In genomic region chr13:50610238-50610637, GRCh38 we compare ENCODE assay signal across 22 cellular contexts.
"Had no signal": no experiment of that assay in that cellular context is flagged by ENCODE, and none has a peak within 500 bp of the region (broad histone marks: within the 10 kb centered on the region; RNA-seq: fewer than 3 reads in every experiment).

No MANE protein-coding gene starts in this region.

- H3K4me2 ChIP-seq: hepatocyte had no signal

- FAIRE-seq: colon, endothelial cell of umbilical vein, frontal cortex, islet of Langerhans, keratinocyte had no signal

- H2AFZ ChIP-seq: hepatocyte had no signal

- H3K9me3 ChIP-seq: esophagus muscularis mucosa, gastroesophageal sphincter, heart left ventricle, left lung, lower lobe of right lung had no signal

- H3K36me3 ChIP-seq: esophagus muscularis mucosa, gastroesophageal sphincter, heart left ventricle, left lung, lower lobe of right lung had no signal

- H3K27ac ChIP-seq: coronary artery, esophagus muscularis mucosa, foreskin keratinocyte, gastroesophageal sphincter, heart left ventricle, hepatocyte, left lung, lower lobe of right lung had no signal

- H3K4me1 ChIP-seq: esophagus muscularis mucosa, foreskin keratinocyte, gastroesophageal sphincter, left lung, lower lobe of right lung had no signal

- H3K27me3 ChIP-seq: dorsolateral prefrontal cortex, esophagus muscularis mucosa, gastroesophageal sphincter, heart left ventricle, hepatocyte, left lung had no signal

- H3K4me3 ChIP-seq: coronary artery, dorsolateral prefrontal cortex, esophagus muscularis mucosa, gastroesophageal sphincter, heart left ventricle, hepatocyte, left lung, lower lobe of right lung had no signal

- ATAC-seq: foreskin keratinocyte, gastroesophageal sphincter, heart left ventricle, left cardiac atrium, left lung, left ventricle myocardium superior, lower lobe of right lung had no signal

- H3K79me2 ChIP-seq: hepatocyte had no signal

- DNase-seq: dermis blood vessel endothelial cell; dorsolateral prefrontal cortex; effector CD4-positive, alpha-beta T cell; effector memory CD4-positive, alpha-beta T cell; foreskin keratinocyte; heart left ventricle; hypothalamus; left cardiac atrium; left lung; left ventricle myocardium superior; lower lobe of right lung; mesenchymal stem cell; midbrain had no signal
